In genomic region chr1:180057883-180058396, GRCh38 we compare ENCODE assay signal across 19 cellular contexts.
DNase-seq lines count a peak whose midpoint lies in the region; ATAC-seq and TF ChIP-seq lines count a peak whose summit lies in the region.
"Had no signal": no experiment of that assay in that cellular context is flagged by ENCODE, and none has a peak within 500 bp of the region (broad histone marks: within the 10 kb centered on the region; RNA-seq: fewer than 3 reads in every experiment).

No MANE protein-coding gene starts in this region.

- no peak overlapping the region for H2BK15ac ChIP-seq in IMR-90 (ENCODE audit: low read depth, low read length)

- no peak for TF ChIP-seq CTCF in IMR-90 (conservative IDR thresholded peaks at IDR 0.05; ENCODE audit: low read depth, low read length)
- TF ChIP-seq CTCF in astrocyte of the spinal cord (IDR thresholded peaks at IDR 0.05; ENCODE audit: low read depth, low read length): no peak

- H3K9me1 ChIP-seq in IMR-90 (ENCODE audit: insufficient read depth, low read length): no peaks in the 10 kb centered on the region

- peak overlapping the region; percentile 63 for H2BK5ac ChIP-seq in IMR-90 (ENCODE audit: low read depth, low read length, poor library complexity, severe bottlenecking)

- peak overlapping the region; percentile 30 for H3K27ac Mint-ChIP-seq in activated naive CD8-positive, alpha-beta T cell treated with anti-CD3 and anti-CD28 coated beads, Interleukin-2, amount 10 ng/mL, durations not matched to agents 7 days and 5 days
- H3K27ac Mint-ChIP-seq in activated naive CD8-positive, alpha-beta T cell treated with anti-CD3 and anti-CD28 coated beads for 36 hours: no peak overlapping the region
- H3K27ac Mint-ChIP-seq in stimulated activated effector memory CD8-positive, alpha-beta T cell treated with anti-CD3 and anti-CD28 coated beads, Interleukin-12 subunit alpha, Interleukin-12 subunit beta, amount 100 ng/mL, for 72 hours: peak overlapping the region; percentile 37
- H3K27ac Mint-ChIP-seq: T-cell, type B pancreatic cell had no signal

- no peak for TF ChIP-seq RAD21 in IMR-90 (IDR thresholded peaks at IDR 0.05; ENCODE audit: low read length)

- ATAC-seq in activated naive CD8-positive, alpha-beta T cell treated with anti-CD3 and anti-CD28 coated beads, Interleukin-2, amount 10 ng/mL, durations not matched to agents 7 days and 5 days (ENCODE audit: low read depth): no peak
- 0 out of 2 replicates have a peak, but pooled peaks have one; percentile 11 for ATAC-seq in IMR-90 (ENCODE audit: low read depth)
- ATAC-seq in stimulated activated effector memory CD8-positive, alpha-beta T cell treated with anti-CD3 and anti-CD28 coated beads, Interleukin-12 subunit alpha, Interleukin-12 subunit beta, amount 100 ng/mL, for 72 hours: peak; percentile 52
- ATAC-seq in HG02642 (IDR thresholded peaks at IDR 0.05; ENCODE audit: poor library complexity, unreplicated experiment): no peak
- no peak for ATAC-seq in HG03432 (IDR thresholded peaks at IDR 0.05; ENCODE audit: unreplicated experiment)
- ATAC-seq: activated CD4-positive, CD25-positive, alpha-beta regulatory T cell treated with anti-CD3 and anti-CD28 coated beads, Interleukin-2, amount 50 U/mL, for 24 hours; activated T-cell treated with anti-CD3 and anti-CD28 coated beads, Interleukin-2, amount 50 U/mL, for 4 hours; heart left ventricle; T-cell had no signal

- TF ChIP-seq POLR2A in IMR-90 (IDR thresholded peaks at IDR 0.05; ENCODE audit: low read depth, low read length): no peak

- peaks cover 21% of the 10 kb centered on the region for H3K36me3 Mint-ChIP-seq in activated naive CD8-positive, alpha-beta T cell treated with anti-CD3 and anti-CD28 coated beads, Interleukin-2, amount 10 ng/mL, durations not matched to agents 7 days and 5 days
- peaks cover 8% of the 10 kb centered on the region for H3K36me3 Mint-ChIP-seq in activated naive CD8-positive, alpha-beta T cell treated with anti-CD3 and anti-CD28 coated beads for 36 hours
- peaks cover 93% of the 10 kb centered on the region for H3K36me3 Mint-ChIP-seq in stimulated activated effector memory CD8-positive, alpha-beta T cell treated with anti-CD3 and anti-CD28 coated beads, Interleukin-12 subunit alpha, Interleukin-12 subunit beta, amount 100 ng/mL, for 72 hours

- no peak overlapping the region for H4K5ac ChIP-seq in IMR-90 (ENCODE audit: low read depth, low read length)

- H3K4me3 ChIP-seq in IMR-90 (ENCODE audit: insufficient read depth, low read depth, low read length) (no peak overlapping the region), astrocyte of the spinal cord (ENCODE audit: low read depth, low read length) (no peak overlapping the region)
- H3K4me3 ChIP-seq: HAP-1, heart left ventricle had no signal

- no peak for DNase-seq in activated naive CD8-positive, alpha-beta T cell treated with anti-CD3 and anti-CD28 coated beads, Interleukin-2, amount 10 ng/mL, durations not matched to agents 7 days and 5 days
- DNase-seq in activated naive CD8-positive, alpha-beta T cell treated with anti-CD3 and anti-CD28 coated beads for 36 hours: no peak
- DNase-seq in IMR-90 (no peak), astrocyte of the spinal cord (ENCODE audit: low read depth, low spot score) (peak; percentile 4), NCI-H1436 (lab: John Stamatoyannopoulos, UW) (no peak)
- no peak for DNase-seq in stimulated activated effector memory CD8-positive, alpha-beta T cell treated with anti-CD3 and anti-CD28 coated beads, Interleukin-12 subunit alpha, Interleukin-12 subunit beta, amount 100 ng/mL, for 72 hours (ENCODE audit: low spot score in 2 of 2)
- DNase-seq: activated T-cell treated with anti-CD3 and anti-CD28 coated beads, Interleukin-2, amount 50 U/mL, for 4 hours; amygdala; heart left ventricle; KG1; NCI-H2029; NCI-H774; stimulated activated CD4-positive, alpha-beta T cell treated with anti-CD3 and anti-CD28 coated beads, Interleukin-4, amount 100 ng/mL, for 24 hours; T-cell had no signal

- no peaks in the 10 kb centered on the region for H3K27me3 Mint-ChIP-seq in activated naive CD8-positive, alpha-beta T cell treated with anti-CD3 and anti-CD28 coated beads, Interleukin-2, amount 10 ng/mL, durations not matched to agents 7 days and 5 days
- no peaks in the 10 kb centered on the region for H3K27me3 Mint-ChIP-seq in activated naive CD8-positive, alpha-beta T cell treated with anti-CD3 and anti-CD28 coated beads for 36 hours
- H3K27me3 Mint-ChIP-seq: T-cell, type B pancreatic cell had no signal

- no TSS peak for BruUV-seq in IMR-90 (replicated peaks; lab: Mats Ljungman, UMichigan)

- no peak overlapping the region for H3K56ac ChIP-seq in IMR-90 (ENCODE audit: extremely low read depth, insufficient read depth, low read length)

- no peak overlapping the region for H3K27ac ChIP-seq in IMR-90 (ENCODE audit: insufficient read depth, low read length)
- H3K27ac ChIP-seq: heart left ventricle had no signal

- intact Hi-C loops in IMR-90 (cut with micrococcal nuclease): no loop called here

- 0 out of 2 replicates have a peak overlapping the region, but pooled peaks have one; percentile 33 for H2AK5ac ChIP-seq in IMR-90 (ENCODE audit: low read depth, low read length)

- no peaks in the 10 kb centered on the region for H3K9me3 ChIP-seq in IMR-90 (ENCODE audit: control insufficient read depth, insufficient read depth, low read length)
- H3K9me3 ChIP-seq: HAP-1, heart left ventricle had no signal

- H3K4me1 Mint-ChIP-seq in activated naive CD8-positive, alpha-beta T cell treated with anti-CD3 and anti-CD28 coated beads, Interleukin-2, amount 10 ng/mL, durations not matched to agents 7 days and 5 days: peaks cover 3% of the 10 kb centered on the region
- H3K4me1 Mint-ChIP-seq in activated naive CD8-positive, alpha-beta T cell treated with anti-CD3 and anti-CD28 coated beads for 36 hours: no peaks in the 10 kb centered on the region
- no peaks in the 10 kb centered on the region for H3K4me1 Mint-ChIP-seq in stimulated activated effector memory CD8-positive, alpha-beta T cell treated with anti-CD3 and anti-CD28 coated beads, Interleukin-12 subunit alpha, Interleukin-12 subunit beta, amount 100 ng/mL, for 72 hours

- no peak overlapping the region for H3K4me2 ChIP-seq in IMR-90 (ENCODE audit: low read depth, low read length)

- peak overlapping the region; percentile 58; the same call in 1 of the 2 replicates for H3K4ac ChIP-seq in IMR-90 (ENCODE audit: low read depth, low read length)

- peaks cover 21% of the 10 kb centered on the region for H3K36me3 ChIP-seq in IMR-90 (ENCODE audit: control insufficient read depth, insufficient read depth, low read length)

- H2BK120ac ChIP-seq in IMR-90 (ENCODE audit: low read depth, low read length): no peak overlapping the region; the same call in 1 of the 2 replicates

- in situ Hi-C loops in IMR-90 (cut with MboI; ENCODE audit: low sequenced_read_pairs) (no loop called here), astrocyte of the spinal cord (cut with HindIII; ENCODE audit: low sequenced_read_pairs) (no loop called here)

- peak overlapping the region; percentile 15; the same call in 1 of the 2 replicates for H3K18ac ChIP-seq in IMR-90 (ENCODE audit: low read depth, low read length)

- 0 out of 2 replicates have a peak, but pooled peaks cover 1% of the 10 kb centered on the region for H3K4me1 ChIP-seq in IMR-90 (ENCODE audit: control insufficient read depth, insufficient read depth, low read length)
- H3K4me1 ChIP-seq: HAP-1, heart left ventricle had no signal

- no peak overlapping the region for H3K23ac ChIP-seq in IMR-90 (ENCODE audit: low read depth, low read length)

- dilution Hi-C loops in IMR-90 (cut with HindIII; ENCODE audit: low sequenced_read_pairs, unreplicated experiment): no loop called here

- no peak overlapping the region for H3K9ac ChIP-seq in IMR-90 (ENCODE audit: low read depth, low read length)

- no peaks in the 10 kb centered on the region for H3K9me3 Mint-ChIP-seq in activated naive CD8-positive, alpha-beta T cell treated with anti-CD3 and anti-CD28 coated beads, Interleukin-2, amount 10 ng/mL, durations not matched to agents 7 days and 5 days
- H3K9me3 Mint-ChIP-seq in activated naive CD8-positive, alpha-beta T cell treated with anti-CD3 and anti-CD28 coated beads for 36 hours: no peaks in the 10 kb centered on the region
- no peaks in the 10 kb centered on the region for H3K9me3 Mint-ChIP-seq in stimulated activated effector memory CD8-positive, alpha-beta T cell treated with anti-CD3 and anti-CD28 coated beads, Interleukin-12 subunit alpha, Interleukin-12 subunit beta, amount 100 ng/mL, for 72 hours
- H3K9me3 Mint-ChIP-seq: activated T-cell treated with anti-CD3 and anti-CD28 coated beads, Interleukin-2, amount 50 U/mL, for 4 hours; T-cell; type B pancreatic cell had no signal

- H3K27me3 ChIP-seq in IMR-90 (ENCODE audit: control insufficient read depth, insufficient read depth, low read length): no peaks in the 10 kb centered on the region
- H3K27me3 ChIP-seq: heart left ventricle had no signal

- POLR2A ChIA-PET in activated naive CD8-positive, alpha-beta T cell treated with anti-CD3 and anti-CD28 coated beads, Interleukin-2, amount 10 ng/mL, durations not matched to agents 7 days and 5 days (lab: Charles Lee): no interaction called here
- POLR2A ChIA-PET in IMR-90 (lab: Charles Lee; ENCODE audit: unreplicated experiment): no interaction called here

- H2AFZ ChIP-seq in IMR-90 (replicated peaks; ENCODE audit: low read length, poor library complexity): no peak overlapping the region

- H4K8ac ChIP-seq in IMR-90 (ENCODE audit: low read depth in 2 of 2, low read length in 2 of 2): peak overlapping the region in 1 of 2 experiments; percentile 56; a peak in 1 of 4 replicates

- H3K4me3 Mint-ChIP-seq in activated naive CD8-positive, alpha-beta T cell treated with anti-CD3 and anti-CD28 coated beads, Interleukin-2, amount 10 ng/mL, durations not matched to agents 7 days and 5 days: no peak overlapping the region
- H3K4me3 Mint-ChIP-seq in activated naive CD8-positive, alpha-beta T cell treated with anti-CD3 and anti-CD28 coated beads for 36 hours: no peak overlapping the region
- no peak overlapping the region for H3K4me3 Mint-ChIP-seq in stimulated activated effector memory CD8-positive, alpha-beta T cell treated with anti-CD3 and anti-CD28 coated beads, Interleukin-12 subunit alpha, Interleukin-12 subunit beta, amount 100 ng/mL, for 72 hours
- H3K4me3 Mint-ChIP-seq: activated T-cell treated with anti-CD3 and anti-CD28 coated beads, Interleukin-2, amount 50 U/mL, for 4 hours; T-cell; type B pancreatic cell had no signal

- no peak overlapping the region for H2AK9ac ChIP-seq in IMR-90 (replicated peaks; ENCODE audit: low read depth, low read length, poor library complexity)

- peaks cover 3% of the 10 kb centered on the region in 2 experiments; a peak in 2 of 4 replicates for H3K79me1 ChIP-seq in IMR-90 (ENCODE audit: low read depth in 1 of 2, low read length in 2 of 2)

- no peaks in the 10 kb centered on the region for H4K20me1 ChIP-seq in IMR-90 (ENCODE audit: insufficient read depth, low read length)

- peak overlapping the region; percentile 10; the same call in 1 of the 2 replicates for H4K91ac ChIP-seq in IMR-90 (ENCODE audit: insufficient read depth, low read depth, low read length)

- CTCF ChIA-PET in IMR-90 (lab: Yijun Ruan, JAX): no interaction called here

- H2BK20ac ChIP-seq in IMR-90 (ENCODE audit: low read depth, low read length): no peak overlapping the region

- H3K14ac ChIP-seq in IMR-90 (replicated peaks; ENCODE audit: low read depth, low read length): peak overlapping the region; percentile 77; the same call in 1 of the 2 replicates

Comparison
In these comparisons a context has a peak if more than half of its experiments do, and no peak if none do; other contexts are left out.
1. ATAC-seq: peak in IMR-90 (single experiment) and stimulated activated effector memory CD8-positive, alpha-beta T cell treated with anti-CD3 and anti-CD28 coated beads, Interleukin-12 subunit alpha, Interleukin-12 subunit beta, amount 100 ng/mL, for 72 hours (single experiment); none in activated naive CD8-positive, alpha-beta T cell treated with anti-CD3 and anti-CD28 coated beads, Interleukin-2, amount 10 ng/mL, durations not matched to agents 7 days and 5 days (single experiment), HG02642 (single experiment) and HG03432 (single experiment).